Comparison of ENCODE assay signal across 7 cellular contexts in the genomic region with DNA sequence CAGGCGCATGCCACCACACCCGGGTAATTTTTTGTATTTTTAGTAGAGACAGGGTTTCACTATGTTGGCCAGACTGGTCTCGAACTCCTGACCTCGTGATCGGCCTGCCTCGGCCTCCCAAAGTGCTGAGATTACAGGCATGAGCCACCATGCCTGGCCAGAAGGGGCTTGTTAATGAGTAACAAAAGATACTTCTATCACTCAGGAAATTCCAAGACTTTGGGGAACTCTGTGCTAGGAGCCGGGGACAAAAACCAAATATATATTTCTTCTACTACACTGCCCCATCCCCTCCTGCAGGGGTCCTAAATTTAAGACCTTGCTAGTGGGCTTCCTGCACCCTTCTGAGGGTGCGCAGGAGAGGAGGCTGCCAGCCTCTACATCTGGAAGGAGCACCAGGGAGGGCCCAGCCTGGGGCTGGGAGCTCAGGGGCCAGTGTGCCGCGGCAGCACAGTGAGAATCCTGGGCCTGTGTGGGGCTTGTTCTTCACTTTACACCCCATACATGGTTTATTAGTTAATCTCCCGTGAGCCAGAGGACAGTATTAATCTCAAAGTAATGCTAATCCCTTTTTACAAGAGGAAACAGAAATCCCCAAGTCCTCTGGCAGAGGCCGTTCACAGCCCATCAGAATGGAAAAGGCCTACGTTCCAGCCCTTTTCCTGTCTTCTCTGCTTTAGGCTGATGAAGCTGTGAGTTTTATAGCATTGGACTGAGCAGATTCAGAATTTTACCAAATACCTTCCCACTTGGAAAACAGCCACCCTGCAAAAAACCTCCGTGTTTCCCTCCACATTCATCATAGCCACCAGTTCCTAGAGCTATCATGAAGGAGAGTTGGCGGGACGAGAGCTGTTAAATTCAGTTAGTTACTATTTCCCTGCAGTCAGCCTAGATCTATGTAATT. TPM values are rescaled to one million over a fixed set of nuclear protein-coding genes. Genes with fewer than 3 reads are reported as not detected.
DNase-seq lines count a peak whose midpoint lies in the region; TF ChIP-seq lines count a peak whose summit lies in the region.

No MANE protein-coding gene starts in this region.

- WGBS in mesodermal cell (ENCODE audit: insufficient coverage in 2 of 2), 2 experiments = 61 to 73% methylated on average over 7 to 8 of the region's 16 CpGs
- 46 to 55% methylated on average over 15 to 16 of the region's 16 CpGs for WGBS in tibial nerve, 2 donors

- TF ChIP-seq CTCF in breast epithelium (IDR thresholded peaks at IDR 0.05) = no peak
- no peak for TF ChIP-seq CTCF in tibial nerve (IDR thresholded peaks at IDR 0.05)

- H3K4me3 ChIP-seq in breast epithelium (no peak overlapping the region), mesodermal cell (ENCODE audit: extremely low read depth, insufficient read depth, low read length, poor library complexity, severe bottlenecking) (no peak overlapping the region), tibial nerve (no peak overlapping the region)

- H3K4me1 ChIP-seq in breast epithelium (peaks cover 13 to 35% of the 10 kb centered on the region in 2 donors), mesodermal cell (ENCODE audit: control insufficient read depth, insufficient read depth, low read length, poor library complexity, severe bottlenecking) (peaks cover 50% of the 10 kb centered on the region), tibial nerve (peaks cover 9 to 90% (median 46%) of the 10 kb centered on the region in 4 donors)

- intact Hi-C loops in breast epithelium (cut with DNase I; ENCODE audit: low total_unique reads) = no loop called here

- no peaks in the 10 kb centered on the region for H3K36me3 ChIP-seq in breast epithelium
- peaks cover 10% of the 10 kb centered on the region for H3K36me3 ChIP-seq in mesodermal cell (ENCODE audit: control insufficient read depth, insufficient read depth, low read length)
- H3K36me3 ChIP-seq in tibial nerve = no peaks in the 10 kb centered on the region

- H3K9me3 ChIP-seq in breast epithelium = no peaks in the 10 kb centered on the region
- H3K9me3 ChIP-seq in mesodermal cell (ENCODE audit: control insufficient read depth, low read length) = no peaks in the 10 kb centered on the region
- H3K9me3 ChIP-seq in tibial nerve = no peaks in the 10 kb centered on the region

- TF ChIP-seq EP300 in tibial nerve (IDR thresholded peaks at IDR 0.05) = no peak

- peak overlapping the region; percentile 77 to 81 for H3K27ac ChIP-seq in breast epithelium
- H3K27ac ChIP-seq in mesodermal cell (ENCODE audit: low read depth, low read length, severe bottlenecking) = peak overlapping the region; percentile 100
- peak overlapping the region; percentile 35 to 92 (median 70) for H3K27ac ChIP-seq in tibial nerve

- TF ChIP-seq POLR2A in breast epithelium (IDR thresholded peaks at IDR 0.05) = no peak
- TF ChIP-seq POLR2A in tibial nerve (IDR thresholded peaks at IDR 0.05) = no peak

- DNase-seq in HK-2 (ENCODE audit: unreplicated experiment) (peak; percentile 29), breast epithelium (ENCODE audit: low spot score in 2 of 2) (no peak), tibial nerve (ENCODE audit: low spot score in 2 of 2) (no peak), NCI-H2171 treated with DMSO at 0.1 percent for 48 hours (lab: John Stamatoyannopoulos, UW) (no peak), T-helper 9 cell (no peak)
- no peak for DNase-seq in activated naive CD4-positive, alpha-beta T cell treated with Interleukin-2 at 50 U/mL for 16 hours

- H3K27me3 ChIP-seq in breast epithelium = no peaks in the 10 kb centered on the region
- no peaks in the 10 kb centered on the region for H3K27me3 ChIP-seq in tibial nerve

RNA-seq across cellular contexts. Expression of a gene that starts 44.4 kb away (rescaled TPM):
- total RNA-seq in breast epithelium = 1 to 10 TPM in 1 of 3 donors, not detected in 2; 2.5 TPM
- 14.1 TPM for polyA plus RNA-seq in mesodermal cell (2013, experiment 1 of 2)
- 10.8 TPM for polyA plus RNA-seq in mesodermal cell (2013, experiment 2 of 2)
- total RNA-seq in tibial nerve = under 1 TPM in 2 of 4 donors, not detected in 2; 0.39 to 0.42 TPM
